ENCODE assay signal across 27 cellular contexts in genomic region chr19:18774107-18774506, GRCh38. TPM values are rescaled to one million over a fixed set of nuclear protein-coding genes. Genes with fewer than 3 reads are reported as not detected.
"Had no signal": no experiment of that assay in that cellular context is flagged by ENCODE, and none has a peak within 500 bp of the region (broad histone marks: within the 10 kb centered on the region; RNA-seq: fewer than 3 reads in every experiment).

No MANE protein-coding gene starts in this region.

- H3K4me1 ChIP-seq: lower lobe of right lung, uterus had no signal

- H3K27ac Mint-ChIP-seq: nephron; progenitor cell of endocrine pancreas; stimulated activated naive CD8-positive, alpha-beta T cell treated with anti-CD3 and anti-CD28 coated beads, Interleukin-15, Interleukin-2, amounts not matched to agents 100 ng/mL and 50 ng/mL, for 24 hours; type B pancreatic cell had no signal

- H3K4me2 ChIP-seq: hepatocyte had no signal

- H3K4me3 Mint-ChIP-seq: naive thymus-derived CD8-positive, alpha-beta T cell; nephron; neural crest cell; stimulated activated naive CD8-positive, alpha-beta T cell treated with anti-CD3 and anti-CD28 coated beads, Interleukin-15, Interleukin-2, amounts not matched to agents 100 ng/mL and 50 ng/mL, for 24 hours; type B pancreatic cell had no signal

- H3K9me3 ChIP-seq: lower lobe of right lung, neutrophil, ovary, right atrium auricular region, tibial nerve, uterus had no signal

- H3K36me3 ChIP-seq: lower lobe of right lung, neutrophil, ovary, right atrium auricular region, uterus had no signal

- H3K27ac ChIP-seq: hepatocyte, lower lobe of right lung, neutrophil, ovary, right atrium auricular region, skin epidermis, tibial nerve, uterus had no signal

- H2AFZ ChIP-seq: hepatocyte had no signal

- H3K4me1 Mint-ChIP-seq: nephron, neural crest cell had no signal

- DNase-seq: kidney glomerular epithelial cell; left cardiac atrium; lower lobe of right lung; mammary epithelial cell; mesenchymal stem cell; naive thymus-derived CD8-positive, alpha-beta T cell; occipital lobe; ovary; stimulated activated CD4-positive, alpha-beta T cell treated with anti-CD3 and anti-CD28 coated beads, Interleukin-12 subunit alpha, Interleukin-12 subunit beta, amount 100 ng/mL, for 4 hours; stimulated activated CD4-positive, alpha-beta T cell treated with anti-CD3 and anti-CD28 coated beads, Interleukin-15, amount 100 ng/mL, for 24 hours; stimulated activated CD4-positive, alpha-beta T cell treated with anti-CD3 and anti-CD28 coated beads, Interleukin-2, amount 100 ng/mL, for 24 hours; stimulated activated CD4-positive, alpha-beta T cell treated with anti-CD3 and anti-CD28 coated beads, Interleukin-4, amount 100 ng/mL, for 1 hour; stimulated activated naive CD4-positive, alpha-beta T cell; uterus had no signal

- H3K4me3 ChIP-seq: hepatocyte, lower lobe of right lung, ovary, right atrium auricular region, skin epidermis, tibial nerve, uterus had no signal

- H3K9me3 Mint-ChIP-seq: naive thymus-derived CD8-positive, alpha-beta T cell; nephron; neural crest cell; stimulated activated naive CD8-positive, alpha-beta T cell treated with anti-CD3 and anti-CD28 coated beads, Interleukin-15, Interleukin-2, amounts not matched to agents 100 ng/mL and 50 ng/mL, for 24 hours; type B pancreatic cell had no signal

- H3K27me3 ChIP-seq: neutrophil, ovary, right atrium auricular region, tibial nerve, uterus had no signal

- H3K27me3 Mint-ChIP-seq: naive thymus-derived CD8-positive, alpha-beta T cell; stimulated activated naive CD8-positive, alpha-beta T cell treated with anti-CD3 and anti-CD28 coated beads, Interleukin-15, Interleukin-2, amounts not matched to agents 100 ng/mL and 50 ng/mL, for 24 hours had no signal

- H3K36me3 Mint-ChIP-seq: naive thymus-derived CD8-positive, alpha-beta T cell; type B pancreatic cell had no signal

RNA-seq across cellular contexts. Expression of gene COMP, which starts 17.0 kb away (rescaled TPM):
- total RNA-seq: left lobe of liver; naive thymus-derived CD8-positive, alpha-beta T cell; neural crest cell; occipital lobe; pulmonary artery endothelial cell had no signal
- polyA plus RNA-seq: keratinocyte; mammary epithelial cell; naive thymus-derived CD8-positive, alpha-beta T cell had no signal
